In genomic region chr1:151474711-151475110, GRCh38 we compare ENCODE assay signal across 24 cellular contexts. TPM values are rescaled to one million over a fixed set of nuclear protein-coding genes. Genes with fewer than 3 reads are reported as not detected.
DNase-seq lines count a peak whose midpoint lies in the region; ATAC-seq and TF ChIP-seq lines count a peak whose summit lies in the region.
"Had no signal": no experiment of that assay in that cellular context is flagged by ENCODE, and none has a peak within 500 bp of the region (broad histone marks: within the 10 kb centered on the region; RNA-seq: fewer than 3 reads in every experiment).

No MANE protein-coding gene starts in this region.

- H3F3A ChIP-seq in Loucy (ENCODE audit: low read depth): no peaks in the 10 kb centered on the region
- H3F3A ChIP-seq in smooth muscle cell (ENCODE audit: low read depth): peaks cover 18% of the 10 kb centered on the region

- peak; percentile 8 for ATAC-seq in GM21825 (IDR thresholded peaks at IDR 0.05; ENCODE audit: unreplicated experiment)
- ATAC-seq in central memory CD8-positive, alpha-beta T cell (replicated peaks; ENCODE audit: extremely low read depth, poor library complexity, severe bottlenecking): no peak
- no peak for ATAC-seq in naive thymus-derived CD4-positive, alpha-beta T cell
- ATAC-seq: Panc1 had no signal

- H3K4me3 ChIP-seq in Loucy (ENCODE audit: low read length, poor library complexity, severe bottlenecking): no peak overlapping the region
- no peak overlapping the region for H3K4me3 ChIP-seq in trophoblast cell (ENCODE audit: low read depth, low read length)
- H3K4me3 ChIP-seq in naive thymus-derived CD4-positive, alpha-beta T cell (ENCODE audit: low read length): no peak overlapping the region
- H3K4me3 ChIP-seq in smooth muscle cell: no peak overlapping the region
- H3K4me3 ChIP-seq: left ventricle myocardium inferior had no signal

- POLR2A ChIA-PET in naive thymus-derived CD4-positive, alpha-beta T cell (lab: Charles Lee): interaction anchor here (0.6 to 5.2 kb wide), 3 partner anchors 14 to 416 kb away, joined by 3 to 39 read pairs (median 3); partner anchors contain the start of gene POGZ

- H2BK5ac ChIP-seq in trophoblast cell (ENCODE audit: low read depth, low read length, poor library complexity): no peak overlapping the region

- no peak overlapping the region for H2BK12ac ChIP-seq in trophoblast cell (ENCODE audit: low read length)

- H3K4ac ChIP-seq in trophoblast cell (ENCODE audit: low read depth, low read length): no peak overlapping the region

- CTCF ChIA-PET in naive thymus-derived CD4-positive, alpha-beta T cell (lab: Charles Lee): no interaction called here

- WGBS in trophoblast cell (ENCODE audit: extremely low coverage, insufficient coverage, insufficient read length): no CpG with 5 or more reads among the region's 3 CpGs
- WGBS in smooth muscle cell (ENCODE audit: low lambda C conversion rate): 70% methylated on average over 3 of the region's 3 CpGs

- intact Hi-C loops in naive thymus-derived CD4-positive, alpha-beta T cell (cut with micrococcal nuclease): no loop called here

- peaks cover 11% of the 10 kb centered on the region for H3K27me3 Mint-ChIP-seq in central memory CD8-positive, alpha-beta T cell
- H3K27me3 Mint-ChIP-seq in naive thymus-derived CD4-positive, alpha-beta T cell: peaks cover 0 to 8% (median 6%) of the 10 kb centered on the region in 5 donors
- H3K27me3 Mint-ChIP-seq: activated CD8-positive, alpha-beta memory T cell treated with anti-CD3 and anti-CD28 coated beads, Interleukin-2, amount 10 ng/mL, durations not matched to agents 7 days and 5 days; dendritic cell treated with granulocyte-macrophage colony-stimulating factor and Interleukin-4, amounts not matched to agents 40 ng/mL and 50 ng/mL, for 4 days had no signal

- H3K18ac ChIP-seq in trophoblast cell (ENCODE audit: low read length): no peak overlapping the region

- H3K27ac ChIP-seq in trophoblast cell (ENCODE audit: low read depth, low read length): no peak overlapping the region
- no peak overlapping the region for H3K27ac ChIP-seq in naive thymus-derived CD4-positive, alpha-beta T cell (ENCODE audit: low read depth, low read length)
- no peak overlapping the region for H3K27ac ChIP-seq in smooth muscle cell (ENCODE audit: low read depth)
- H3K27ac ChIP-seq: left ventricle myocardium inferior had no signal

- no peaks in the 10 kb centered on the region for H3K9me3 Mint-ChIP-seq in central memory CD8-positive, alpha-beta T cell
- no peaks in the 10 kb centered on the region for H3K9me3 Mint-ChIP-seq in naive thymus-derived CD4-positive, alpha-beta T cell
- H3K9me3 Mint-ChIP-seq: activated naive CD4-positive, alpha-beta T cell treated with anti-CD3 and anti-CD28 coated beads for 36 hours; CD4-positive, alpha-beta memory T cell; dendritic cell treated with granulocyte-macrophage colony-stimulating factor and Interleukin-4, amounts not matched to agents 40 ng/mL and 50 ng/mL, for 4 days; endodermal cell; IgD-negative memory B cell; stimulated activated naive CD8-positive, alpha-beta T cell treated with anti-CD3 and anti-CD28 coated beads, Interleukin-15, amount 100 ng/mL, for 72 hours had no signal

- H3K4me3 Mint-ChIP-seq in central memory CD8-positive, alpha-beta T cell: peak overlapping the region; percentile 69
- peak overlapping the region in 1 of 10 donors; percentile 12 for H3K4me3 Mint-ChIP-seq in naive thymus-derived CD4-positive, alpha-beta T cell
- H3K4me3 Mint-ChIP-seq: activated CD8-positive, alpha-beta memory T cell treated with anti-CD3 and anti-CD28 coated beads, Interleukin-2, amount 10 ng/mL, durations not matched to agents 7 days and 5 days; activated naive CD4-positive, alpha-beta T cell treated with anti-CD3 and anti-CD28 coated beads for 36 hours; dendritic cell treated with granulocyte-macrophage colony-stimulating factor and Interleukin-4, amounts not matched to agents 40 ng/mL and 50 ng/mL, for 4 days; endodermal cell; stimulated activated naive CD8-positive, alpha-beta T cell treated with anti-CD3 and anti-CD28 coated beads, Interleukin-15, amount 100 ng/mL, for 72 hours had no signal

- H3K4me2 ChIP-seq in Loucy (ENCODE audit: low read depth, low read length, poor library complexity, severe bottlenecking) (no peak overlapping the region), trophoblast cell (ENCODE audit: low read length) (no peak overlapping the region), smooth muscle cell (no peak overlapping the region)

- H3K27me3 ChIP-seq in Loucy (ENCODE audit: insufficient read depth, low read length, poor library complexity, severe bottlenecking) (no peaks in the 10 kb centered on the region), trophoblast cell (ENCODE audit: insufficient read depth, low read length) (no peaks in the 10 kb centered on the region), smooth muscle cell (ENCODE audit: low read depth) (no peaks in the 10 kb centered on the region)
- no peaks in the 10 kb centered on the region for H3K27me3 ChIP-seq in naive thymus-derived CD4-positive, alpha-beta T cell (ENCODE audit: control insufficient read depth in 2 of 2, insufficient read depth in 2 of 2, low read length in 2 of 2)

- no peaks in the 10 kb centered on the region for H3K9me2 ChIP-seq in Loucy (replicated peaks; ENCODE audit: low read depth, low read length)

- peak overlapping the region; percentile 47 for H4K12ac ChIP-seq in trophoblast cell (ENCODE audit: low read depth, low read length)

- peak overlapping the region; percentile 48 for H2AK5ac ChIP-seq in trophoblast cell (ENCODE audit: low read length)

- peaks cover 6% of the 10 kb centered on the region for H3K4me1 Mint-ChIP-seq in central memory CD8-positive, alpha-beta T cell
- peaks cover 0 to 21% (median 7%) of the 10 kb centered on the region in 7 donors for H3K4me1 Mint-ChIP-seq in naive thymus-derived CD4-positive, alpha-beta T cell

- H2BK120ac ChIP-seq in trophoblast cell (ENCODE audit: insufficient read depth, low read length, poor library complexity): no peak overlapping the region

- H3K14ac ChIP-seq in trophoblast cell (ENCODE audit: low read length): no peak overlapping the region

- no peak overlapping the region for H3K23ac ChIP-seq in trophoblast cell (ENCODE audit: low read length)

- no peaks in the 10 kb centered on the region for H3K36me3 ChIP-seq in Loucy (ENCODE audit: insufficient read depth, low read length)
- no peaks in the 10 kb centered on the region for H3K36me3 ChIP-seq in trophoblast cell (ENCODE audit: control insufficient read depth in 1 of 2, insufficient read depth in 2 of 2, low read length in 2 of 2)
- H3K36me3 ChIP-seq in naive thymus-derived CD4-positive, alpha-beta T cell (ENCODE audit: control insufficient read depth in 2 of 3, insufficient read depth in 3 of 3, low read length in 3 of 3): no peaks in the 10 kb centered on the region
- no peaks in the 10 kb centered on the region for H3K36me3 ChIP-seq in smooth muscle cell (ENCODE audit: low read depth)
- H3K36me3 ChIP-seq: left ventricle myocardium inferior had no signal

- no peaks in the 10 kb centered on the region for H3K9me3 ChIP-seq in Loucy (ENCODE audit: insufficient read depth, low read depth, low read length)
- no peaks in the 10 kb centered on the region for H3K9me3 ChIP-seq in trophoblast cell (ENCODE audit: insufficient read depth, low read depth, low read length)
- no peaks in the 10 kb centered on the region for H3K9me3 ChIP-seq in naive thymus-derived CD4-positive, alpha-beta T cell (ENCODE audit: control insufficient read depth in 2 of 3, low read length in 3 of 3)
- H3K9me3 ChIP-seq in smooth muscle cell (replicated peaks; ENCODE audit: low read depth): no peaks in the 10 kb centered on the region
- H3K9me3 ChIP-seq: left ventricle myocardium inferior had no signal

- no peaks in the 10 kb centered on the region for H3K4me1 ChIP-seq in Loucy (ENCODE audit: insufficient read depth, low read length, poor library complexity, severe bottlenecking)
- no peaks in the 10 kb centered on the region for H3K4me1 ChIP-seq in trophoblast cell (ENCODE audit: control insufficient read depth in 1 of 2, insufficient read depth in 2 of 2, low read length in 2 of 2)
- H3K4me1 ChIP-seq in naive thymus-derived CD4-positive, alpha-beta T cell (ENCODE audit: control insufficient read depth in 2 of 2, insufficient read depth in 2 of 2, low read length in 2 of 2): peaks cover 0 to 4% of the 10 kb centered on the region in 2 donors
- peaks cover 11% of the 10 kb centered on the region for H3K4me1 ChIP-seq in smooth muscle cell (ENCODE audit: low read depth)

- TF ChIP-seq CTCF in Loucy (conservative IDR thresholded peaks at IDR 0.05; ENCODE audit: low read length) (no peak), smooth muscle cell (IDR thresholded peaks at IDR 0.05; ENCODE audit: borderline replicate concordance, insufficient read depth, poor library complexity, severe bottlenecking) (no peak)

- H3K79me1 ChIP-seq in trophoblast cell (ENCODE audit: low read length): peaks cover 3% of the 10 kb centered on the region

- no peak overlapping the region for H4K91ac ChIP-seq in trophoblast cell (ENCODE audit: low read depth, low read length)

- H2AFZ ChIP-seq in Loucy (ENCODE audit: low read length) (peak overlapping the region; percentile 40; the same call in 1 of the 2 replicates), trophoblast cell (ENCODE audit: insufficient read depth, low read length, poor library complexity) (no peak overlapping the region), smooth muscle cell (ENCODE audit: low read depth) (no peak overlapping the region)

- H3K27ac Mint-ChIP-seq in central memory CD8-positive, alpha-beta T cell (ENCODE audit: low read depth): no peak overlapping the region
- no peak overlapping the region for H3K27ac Mint-ChIP-seq in naive thymus-derived CD4-positive, alpha-beta T cell
- H3K27ac Mint-ChIP-seq: activated CD8-positive, alpha-beta memory T cell treated with anti-CD3 and anti-CD28 coated beads, Interleukin-2, amount 10 ng/mL, durations not matched to agents 7 days and 5 days; activated naive CD4-positive, alpha-beta T cell treated with anti-CD3 and anti-CD28 coated beads for 36 hours; dendritic cell treated with granulocyte-macrophage colony-stimulating factor and Interleukin-4, amounts not matched to agents 40 ng/mL and 50 ng/mL, for 4 days; endodermal cell had no signal

- H4K8ac ChIP-seq in trophoblast cell (ENCODE audit: low read depth, low read length): no peak overlapping the region

- H3K79me2 ChIP-seq in Loucy (ENCODE audit: insufficient read depth, low read length) (no peaks in the 10 kb centered on the region), trophoblast cell (ENCODE audit: control insufficient read depth, insufficient read depth, low read length, poor library complexity) (peaks cover 2% of the 10 kb centered on the region), smooth muscle cell (ENCODE audit: low read depth) (no peaks in the 10 kb centered on the region)

- no peak overlapping the region for H3K9ac ChIP-seq in Loucy (ENCODE audit: low read depth, low read length, poor library complexity, severe bottlenecking)
- no peak overlapping the region for H3K9ac ChIP-seq in trophoblast cell (ENCODE audit: low read length)
- no peak overlapping the region for H3K9ac ChIP-seq in smooth muscle cell (ENCODE audit: low read depth)

- no peak for DNase-seq in central memory CD8-positive, alpha-beta T cell (ENCODE audit: low spot score in 2 of 2)
- DNase-seq in trophoblast cell: no peak
- DNase-seq in NCI-H2081 (lab: John Stamatoyannopoulos, UW): no peak
- no peak for DNase-seq in activated CD4-positive, CD25-positive, alpha-beta regulatory T cell (lab: John Stamatoyannopoulos, UW)
- no peak for DNase-seq in naive thymus-derived CD4-positive, alpha-beta T cell
- no peak for DNase-seq in smooth muscle cell (lab: John Stamatoyannopoulos, UW; ENCODE audit: unreplicated experiment)
- DNase-seq: activated CD4-positive, alpha-beta T cell treated with anti-CD3 and anti-CD28 coated beads, Interleukin-2, amount 50 U/mL, for 4 hours; caudate nucleus; CD4-positive, alpha-beta memory T cell; endodermal cell; left ventricle myocardium inferior; NCI-H1092 treated with DMSO at 0.1 percent for 48 hours; NCI-H187; NCI-H526; Right ventricle myocardium superior; stimulated activated naive CD8-positive, alpha-beta T cell treated with anti-CD3 and anti-CD28 coated beads, Interleukin-15, amount 100 ng/mL, for 72 hours had no signal

- no peaks in the 10 kb centered on the region for H4K20me1 ChIP-seq in Loucy (ENCODE audit: insufficient read depth, low read length, poor library complexity, severe bottlenecking)
- no peaks in the 10 kb centered on the region for H4K20me1 ChIP-seq in smooth muscle cell (ENCODE audit: low read depth)

- no peaks in the 10 kb centered on the region for H3K36me3 Mint-ChIP-seq in central memory CD8-positive, alpha-beta T cell (ENCODE audit: insufficient read depth)
- H3K36me3 Mint-ChIP-seq in naive thymus-derived CD4-positive, alpha-beta T cell: peaks cover 0 to 3% (median 0%) of the 10 kb centered on the region in 5 donors
- H3K36me3 Mint-ChIP-seq: activated CD8-positive, alpha-beta memory T cell treated with anti-CD3 and anti-CD28 coated beads, Interleukin-2, amount 10 ng/mL, durations not matched to agents 7 days and 5 days; CD4-positive, alpha-beta memory T cell had no signal

RNA-seq across cellular contexts. Expression of gene POGZ, which starts 15.4 kb away (rescaled TPM):
- 40.5 and 43.4 TPM in 2 replicates for polyA plus RNA-seq in trophoblast cell (2013)
- 100 to 1,000 TPM in 4 of 5 experiments, 10 to 100 TPM in 1; 83.7 to 143 (median 112) TPM for total RNA-seq in naive thymus-derived CD4-positive, alpha-beta T cell
- polyA plus RNA-seq in naive thymus-derived CD4-positive, alpha-beta T cell: 10 to 100 TPM in 1 of 2 donors, 1 to 10 TPM in 1; 7.4 to 14.1 TPM
- total RNA-seq in smooth muscle cell: 40.9 and 47.0 TPM in 2 replicates
- 20.5 and 24.8 TPM in 2 replicates for polyA plus RNA-seq in smooth muscle cell

RNA-seq across cellular contexts. Expression of gene CGN, which starts 36.5 kb away (rescaled TPM):
- polyA plus RNA-seq in trophoblast cell (2013): 22.2 and 24.0 TPM in 2 replicates
- total RNA-seq in naive thymus-derived CD4-positive, alpha-beta T cell: 1 to 10 TPM in 2 of 5 experiments, under 1 TPM in 2, not detected in 1; 0.29 to 2.4 (median 1.3) TPM
- polyA plus RNA-seq in naive thymus-derived CD4-positive, alpha-beta T cell: under 1 TPM in 1 of 2 donors, not detected in 1; 0.25 TPM
- total RNA-seq in smooth muscle cell: 0.76 and 17.0 TPM in 2 replicates
- polyA plus RNA-seq in smooth muscle cell: 0.70 and 2.5 TPM in 2 replicates
- total RNA-seq: fibroblast of villous mesenchyme had no signal
- polyA plus RNA-seq: IgD-negative memory B cell had no signal
